In genomic region chr12:123365141-123365917, GRCh38 we compare ENCODE assay signal across 8 cellular contexts. TPM values are rescaled to one million over a fixed set of nuclear protein-coding genes. Genes with fewer than 3 reads are reported as not detected.
DNase-seq lines count a peak whose midpoint lies in the region; ATAC-seq and TF ChIP-seq lines count a peak whose summit lies in the region.

No MANE protein-coding gene starts in this region.

- no peaks in the 10 kb centered on the region for H3K9me3 Mint-ChIP-seq in activated T-helper 1 cell treated with anti-CD3 and anti-CD28 coated beads, Interleukin-12 subunit alpha, Interleukin-12 subunit beta, Interleukin-2, Interleukin-4 antibody, amounts not matched to agents 30 ng/mL and 10 ng/mL and 1 ng/mL, durations not matched to agents 14 hours and 24 hours and 36 hours
- peaks cover 0 to 2% (median 0%) of the 10 kb centered on the region in 11 donors for H3K9me3 Mint-ChIP-seq in naive thymus-derived CD4-positive, alpha-beta T cell
- H3K9me3 Mint-ChIP-seq in stimulated activated naive B cell treated with anti-CD40 and anti-IgM and Interleukin-4, amounts not matched to agents 10 μg/mL and 1 μg/mL and 100 μg/mL, for 72 hours = no peaks in the 10 kb centered on the region

- peak overlapping the region; percentile 92 for H3K9ac ChIP-seq in fibroblast of lung (ENCODE audit: insufficient read depth, low read length)

- peak; percentile 77 for ATAC-seq in GM21786 (IDR thresholded peaks at IDR 0.05; ENCODE audit: unreplicated experiment)
- ATAC-seq in naive thymus-derived CD4-positive, alpha-beta T cell = peak; percentile 85
- ATAC-seq in stimulated activated naive B cell treated with anti-CD40 and anti-IgM and Interleukin-4, amounts not matched to agents 10 μg/mL and 1 μg/mL and 100 μg/mL, for 72 hours (replicated peaks) = peak; percentile 86 to 88

- H3K36me3 Mint-ChIP-seq in activated T-helper 1 cell treated with anti-CD3 and anti-CD28 coated beads, Interleukin-12 subunit alpha, Interleukin-12 subunit beta, Interleukin-2, Interleukin-4 antibody, amounts not matched to agents 30 ng/mL and 10 ng/mL and 1 ng/mL, durations not matched to agents 14 hours and 24 hours and 36 hours (ENCODE audit: low read depth) = no peaks in the 10 kb centered on the region
- H3K36me3 Mint-ChIP-seq in naive thymus-derived CD4-positive, alpha-beta T cell = no peaks in the 10 kb centered on the region
- H3K36me3 Mint-ChIP-seq in stimulated activated naive B cell treated with anti-CD40 and anti-IgM and Interleukin-4, amounts not matched to agents 10 μg/mL and 1 μg/mL and 100 μg/mL, for 72 hours = no peaks in the 10 kb centered on the region

- H3K4me1 ChIP-seq in Peyer's patch (peaks cover 0 to 17% (median 10%) of the 10 kb centered on the region in 4 donors), fibroblast of lung (ENCODE audit: control insufficient read depth, extremely low read depth, insufficient read depth, low read length) (peaks cover 2% of the 10 kb centered on the region)
- H3K4me1 ChIP-seq in naive thymus-derived CD4-positive, alpha-beta T cell (ENCODE audit: control insufficient read depth in 2 of 2, insufficient read depth in 2 of 2, low read length in 2 of 2) = peaks cover 14 to 16% of the 10 kb centered on the region in 2 donors

- intact Hi-C loops in activated T-helper 1 cell treated with anti-CD3 and anti-CD28 coated beads, Interleukin-12 subunit alpha, Interleukin-12 subunit beta, Interleukin-2, Interleukin-4 antibody, amounts not matched to agents 30 ng/mL and 10 ng/mL and 1 ng/mL, durations not matched to agents 14 hours and 24 hours and 36 hours (cut with micrococcal nuclease) = loop anchor here (1.0 to 5.0 kb wide), 15 partner anchors 19 to 838 kb away; partner anchors contain the start of genes ABCB9, CCDC92, DENR and EIF2B1
- intact Hi-C loops in naive thymus-derived CD4-positive, alpha-beta T cell (cut with micrococcal nuclease) = loop anchor here (1.0 to 10.0 kb wide), 26 partner anchors 18 to 865 kb away; partner anchors contain the start of genes ATP6V0A2 (in 2 of the 2), CDK2AP1 (in 2 of the 2), MPHOSPH9 (in 2 of the 2) and MTRFR (in 2 of the 2)

- peak overlapping the region; percentile 93 for H3K27ac ChIP-seq in KOPT-K1 (ENCODE audit: low read depth, low read length, poor library complexity, severe bottlenecking)
- H3K27ac ChIP-seq in Peyer's patch = peak overlapping the region; percentile 91 to 96 (median 95)
- peak overlapping the region; percentile 99 for H3K27ac ChIP-seq in fibroblast of lung (ENCODE audit: insufficient read depth, low read length)
- H3K27ac ChIP-seq in naive thymus-derived CD4-positive, alpha-beta T cell (ENCODE audit: low read depth, low read length) = peak overlapping the region; percentile 86

- TF ChIP-seq CTCF in Peyer's patch (IDR thresholded peaks at IDR 0.05) = peak; percentile 51 to 87 (median 75)
- peak; percentile 88 to 94 for TF ChIP-seq CTCF in fibroblast of lung (conservative IDR thresholded peaks at IDR 0.05 in 1 of 2, IDR thresholded peaks at IDR 0.05 in 1 of 2; ENCODE audit: low read depth in 1 of 2, low read length in 2 of 2)

- peak overlapping the region; percentile 82 for H3K4me3 Mint-ChIP-seq in activated T-helper 1 cell treated with anti-CD3 and anti-CD28 coated beads, Interleukin-12 subunit alpha, Interleukin-12 subunit beta, Interleukin-2, Interleukin-4 antibody, amounts not matched to agents 30 ng/mL and 10 ng/mL and 1 ng/mL, durations not matched to agents 14 hours and 24 hours and 36 hours
- peak overlapping the region; percentile 89 to 98 (median 95) for H3K4me3 Mint-ChIP-seq in naive thymus-derived CD4-positive, alpha-beta T cell
- peak overlapping the region; percentile 87 to 92 for H3K4me3 Mint-ChIP-seq in stimulated activated naive B cell treated with anti-CD40 and anti-IgM and Interleukin-4, amounts not matched to agents 10 μg/mL and 1 μg/mL and 100 μg/mL, for 72 hours

- POLR2A ChIA-PET in naive thymus-derived CD4-positive, alpha-beta T cell (lab: Charles Lee) = interaction anchor here (0.6 to 3.6 kb wide), 22 partner anchors 14 to 840 kb away, joined by 3 to 21 read pairs (median 4); partner anchors contain the start of genes ATP6V0A2, DDX55, KMT5A and MPHOSPH9

- CTCF ChIA-PET in naive thymus-derived CD4-positive, alpha-beta T cell (lab: Charles Lee) = interaction anchor here (0.7 to 1.6 kb wide), 10 partner anchors 9 to 1323 kb away, joined by 3 to 8 read pairs (median 3); partner anchors contain the start of gene KMT5A

- H3K4me3 ChIP-seq in Peyer's patch (peak overlapping the region; percentile 69 to 93 (median 80)), fibroblast of lung (replicated peaks in 1 of 4; ENCODE audit: control extremely low read depth in 1 of 4, insufficient read depth in 1 of 4, low read depth in 3 of 4, low read length in 4 of 4) (peak overlapping the region; percentile 76 to 95 (median 88))
- peak overlapping the region; percentile 97 for H3K4me3 ChIP-seq in naive thymus-derived CD4-positive, alpha-beta T cell (ENCODE audit: low read length)

- H4K20me1 ChIP-seq in fibroblast of lung (ENCODE audit: control insufficient read depth, extremely low read depth, insufficient read depth, low read length) = no peaks in the 10 kb centered on the region

- peaks cover 19% of the 10 kb centered on the region for H3K4me1 Mint-ChIP-seq in activated T-helper 1 cell treated with anti-CD3 and anti-CD28 coated beads, Interleukin-12 subunit alpha, Interleukin-12 subunit beta, Interleukin-2, Interleukin-4 antibody, amounts not matched to agents 30 ng/mL and 10 ng/mL and 1 ng/mL, durations not matched to agents 14 hours and 24 hours and 36 hours (ENCODE audit: low read depth)
- peaks cover 11 to 29% (median 16%) of the 10 kb centered on the region in 7 donors for H3K4me1 Mint-ChIP-seq in naive thymus-derived CD4-positive, alpha-beta T cell
- H3K4me1 Mint-ChIP-seq in stimulated activated naive B cell treated with anti-CD40 and anti-IgM and Interleukin-4, amounts not matched to agents 10 μg/mL and 1 μg/mL and 100 μg/mL, for 72 hours = peaks cover 13 to 27% of the 10 kb centered on the region in 2 donors

- H2AFZ ChIP-seq in fibroblast of lung (ENCODE audit: low read length) = peak overlapping the region; percentile 93

- peak; percentile 99 for DNase-seq in Daoy (ENCODE audit: low read depth)
- peak; percentile 96 to 99 (median 98) for DNase-seq in Peyer's patch
- peak; percentile 97 for DNase-seq in activated T-helper 1 cell treated with anti-CD3 and anti-CD28 coated beads, Interleukin-12 subunit alpha, Interleukin-12 subunit beta, Interleukin-2, Interleukin-4 antibody, amounts not matched to agents 30 ng/mL and 10 ng/mL and 1 ng/mL, durations not matched to agents 14 hours and 24 hours and 36 hours (ENCODE audit: low spot score)
- peak; percentile 97 to 99 for DNase-seq in fibroblast of lung (ENCODE audit: low read depth in 2 of 2)
- DNase-seq in naive thymus-derived CD4-positive, alpha-beta T cell = peak in 8 of 9 donors; percentile 74 to 99 (median 98)
- peak; percentile 97 for DNase-seq in stimulated activated naive B cell treated with anti-CD40 and anti-IgM and Interleukin-4, amounts not matched to agents 10 μg/mL and 1 μg/mL and 100 μg/mL, for 72 hours

- H3K9me3 ChIP-seq in KOPT-K1 (ENCODE audit: insufficient read depth, low read length, poor library complexity, severe bottlenecking) (no peaks in the 10 kb centered on the region), Peyer's patch (no peaks in the 10 kb centered on the region), fibroblast of lung (ENCODE audit: control insufficient read depth, insufficient read depth, low read depth, low read length) (no peaks in the 10 kb centered on the region)
- H3K9me3 ChIP-seq in naive thymus-derived CD4-positive, alpha-beta T cell (ENCODE audit: control insufficient read depth in 2 of 3, low read length in 3 of 3) = no peaks in the 10 kb centered on the region

- H3K27me3 ChIP-seq in Peyer's patch (no peaks in the 10 kb centered on the region), fibroblast of lung (ENCODE audit: control insufficient read depth, insufficient read depth, low read length) (no peaks in the 10 kb centered on the region)
- no peaks in the 10 kb centered on the region for H3K27me3 ChIP-seq in naive thymus-derived CD4-positive, alpha-beta T cell (ENCODE audit: control insufficient read depth in 2 of 2, insufficient read depth in 2 of 2, low read length in 2 of 2)

- peaks cover 40% of the 10 kb centered on the region for H3K79me2 ChIP-seq in fibroblast of lung (ENCODE audit: control insufficient read depth, insufficient read depth, low read length)

- no peaks in the 10 kb centered on the region for H3K27me3 Mint-ChIP-seq in activated T-helper 1 cell treated with anti-CD3 and anti-CD28 coated beads, Interleukin-12 subunit alpha, Interleukin-12 subunit beta, Interleukin-2, Interleukin-4 antibody, amounts not matched to agents 30 ng/mL and 10 ng/mL and 1 ng/mL, durations not matched to agents 14 hours and 24 hours and 36 hours (ENCODE audit: insufficient read depth)
- no peaks in the 10 kb centered on the region for H3K27me3 Mint-ChIP-seq in naive thymus-derived CD4-positive, alpha-beta T cell
- H3K27me3 Mint-ChIP-seq in stimulated activated naive B cell treated with anti-CD40 and anti-IgM and Interleukin-4, amounts not matched to agents 10 μg/mL and 1 μg/mL and 100 μg/mL, for 72 hours = no peaks in the 10 kb centered on the region

- peak; percentile 60 to 69 for TF ChIP-seq POLR2A in Peyer's patch (IDR thresholded peaks at IDR 0.05)

- H3K36me3 ChIP-seq in KOPT-K1 (ENCODE audit: insufficient read depth, low read length) = peaks cover 10% of the 10 kb centered on the region
- peaks cover 0 to 6% (median 0%) of the 10 kb centered on the region in 3 donors for H3K36me3 ChIP-seq in Peyer's patch
- H3K36me3 ChIP-seq in fibroblast of lung (ENCODE audit: control insufficient read depth, insufficient read depth, low read length) = no peaks in the 10 kb centered on the region
- peaks cover 0 to 5% (median 0%) of the 10 kb centered on the region in 3 experiments for H3K36me3 ChIP-seq in naive thymus-derived CD4-positive, alpha-beta T cell (ENCODE audit: control insufficient read depth in 2 of 3, insufficient read depth in 3 of 3, low read length in 3 of 3)

- H3K27ac Mint-ChIP-seq in activated T-helper 1 cell treated with anti-CD3 and anti-CD28 coated beads, Interleukin-12 subunit alpha, Interleukin-12 subunit beta, Interleukin-2, Interleukin-4 antibody, amounts not matched to agents 30 ng/mL and 10 ng/mL and 1 ng/mL, durations not matched to agents 14 hours and 24 hours and 36 hours = peak overlapping the region; percentile 96
- H3K27ac Mint-ChIP-seq in naive thymus-derived CD4-positive, alpha-beta T cell = peak overlapping the region; percentile 93 to 99 (median 95)
- H3K27ac Mint-ChIP-seq in stimulated activated naive B cell treated with anti-CD40 and anti-IgM and Interleukin-4, amounts not matched to agents 10 μg/mL and 1 μg/mL and 100 μg/mL, for 72 hours = peak overlapping the region; percentile 97

- H3K4me2 ChIP-seq in fibroblast of lung (ENCODE audit: extremely low read depth, insufficient read depth, low read length) = peak overlapping the region; percentile 100

RNA-seq across cellular contexts. Expression of gene SBNO1, which starts 0.7 kb away (rescaled TPM):
- total RNA-seq in Daoy (2014; rRNA removed; shearing (Covaris generic)) = 27.0 and 29.7 TPM in 2 replicates
- total RNA-seq in Peyer's patch (10 to 100 TPM; 16.2 to 23.9 (median 18.8) TPM), fibroblast of lung (20.8 and 21.8 TPM in 2 replicates)
- 51.6 and 52.8 TPM in 2 replicates for total RNA-seq in activated T-helper 1 cell treated with anti-CD3 and anti-CD28 coated beads, Interleukin-12 subunit alpha, Interleukin-12 subunit beta, Interleukin-2, Interleukin-4 antibody, amounts not matched to agents 30 ng/mL and 10 ng/mL and 1 ng/mL, durations not matched to agents 14 hours and 24 hours and 36 hours
- polyA plus RNA-seq in fibroblast of lung = 15.6 and 16.1 TPM in 2 replicates
- polyA plus RNA-seq in fibroblast of lung (2012) = 16.5 and 17.2 TPM in 2 replicates
- 5.4 and 6.9 TPM in 2 replicates for polyA minus RNA-seq in fibroblast of lung (ENCODE audit: low replicate concordance)
- 10 to 100 TPM; 30.1 to 49.9 (median 43.7) TPM for total RNA-seq in naive thymus-derived CD4-positive, alpha-beta T cell
- polyA plus RNA-seq in naive thymus-derived CD4-positive, alpha-beta T cell = 10 to 100 TPM; 31.6 to 34.0 TPM

RNA-seq across cellular contexts. Expression of gene KMT5A, which starts 18.6 kb away (rescaled TPM):
- 32.3 and 35.6 TPM in 2 replicates for total RNA-seq in Daoy (2014; rRNA removed; shearing (Covaris generic))
- total RNA-seq in Peyer's patch = 10 to 100 TPM; 32.6 to 99.0 (median 42.6) TPM
- total RNA-seq in activated T-helper 1 cell treated with anti-CD3 and anti-CD28 coated beads, Interleukin-12 subunit alpha, Interleukin-12 subunit beta, Interleukin-2, Interleukin-4 antibody, amounts not matched to agents 30 ng/mL and 10 ng/mL and 1 ng/mL, durations not matched to agents 14 hours and 24 hours and 36 hours = 69.1 and 70.1 TPM in 2 replicates
- 39.8 and 56.1 TPM in 2 replicates for total RNA-seq in fibroblast of lung
- 42.9 and 52.6 TPM in 2 replicates for polyA plus RNA-seq in fibroblast of lung
- polyA plus RNA-seq in fibroblast of lung (2012) = 35.9 and 43.6 TPM in 2 replicates
- polyA minus RNA-seq in fibroblast of lung (ENCODE audit: low replicate concordance) = 14.3 and 20.7 TPM in 2 replicates
- 10 to 100 TPM; 24.4 to 57.4 (median 28.3) TPM for total RNA-seq in naive thymus-derived CD4-positive, alpha-beta T cell
- 1 to 10 TPM; 1.4 to 3.1 TPM for polyA plus RNA-seq in naive thymus-derived CD4-positive, alpha-beta T cell

Comparison
In these comparisons a context has a peak if more than half of its experiments do, and no peak if none do; other contexts are left out.
1. Peak in every context shown above with its lines: DNase-seq, ATAC-seq, H3K4me3 ChIP-seq and H3K27ac ChIP-seq.